In the genomic region with DNA sequence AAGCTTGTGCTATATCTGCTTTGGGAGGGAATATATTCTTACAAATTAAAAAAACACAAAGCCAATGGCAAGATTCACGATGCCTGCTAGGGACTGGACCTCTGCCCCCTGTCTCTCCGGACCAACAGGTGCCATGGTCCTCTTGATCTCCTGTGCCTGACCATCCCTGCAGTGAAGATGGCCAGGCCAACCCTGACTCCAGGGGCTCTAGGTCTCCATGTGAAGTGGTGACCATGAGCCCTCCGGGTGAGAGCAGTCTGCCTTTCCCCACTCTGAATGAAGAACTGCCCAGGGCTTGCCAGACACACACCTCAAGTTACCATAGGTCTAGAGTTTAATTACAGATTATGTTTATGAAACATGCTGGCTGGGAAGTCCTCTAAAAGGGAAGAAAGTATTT, we compare ENCODE assay signal across 12 cellular contexts. TPM values are rescaled to one million over a fixed set of nuclear protein-coding genes. Genes with fewer than 3 reads are reported as not detected.
DNase-seq lines count a peak whose midpoint lies in the region; ATAC-seq lines count a peak whose summit lies in the region.
"Had no signal": no experiment of that assay in that cellular context is flagged by ENCODE, and none has a peak within 500 bp of the region (broad histone marks: within the 10 kb centered on the region; RNA-seq: fewer than 3 reads in every experiment).

No MANE protein-coding gene starts in this region.

- POLR2A ChIA-PET in activated CD4-positive, alpha-beta T cell treated with anti-CD3 and anti-CD28 coated beads, Interleukin-2, amount 10 ng/mL, durations not matched to agents 7 days and 5 days (lab: Charles Lee) = interaction anchor here (0.9 to 1.1 kb wide), 3 partner anchors 23 to 189 kb away, joined by 3 to 6 read pairs (median 3); a partner anchor contains a TSS
- POLR2A ChIA-PET in activated CD4-positive, alpha-beta memory T cell treated with anti-CD3 and anti-CD28 coated beads, Interleukin-2, amount 10 ng/mL, durations not matched to agents 7 days and 5 days (lab: Charles Lee) = interaction anchor here (1.1 to 8.8 kb wide), 10 partner anchors 9 to 594 kb away, joined by 3 to 110 read pairs (median 5); a partner anchor contains a TSS

- H3K4me1 ChIP-seq in subcutaneous abdominal adipose tissue (ENCODE audit: control insufficient read depth in 5 of 5, insufficient read depth in 5 of 5, low read length in 5 of 5) = peaks cover 5 to 55% (median 28%) of the 10 kb centered on the region in 5 donors
- H3K4me1 ChIP-seq: HAP-1 had no signal

- H3K27me3 ChIP-seq in subcutaneous abdominal adipose tissue (ENCODE audit: control insufficient read depth in 5 of 5, insufficient read depth in 4 of 5, low read length in 5 of 5) = peaks cover 0 to 2% (median 0%) of the 10 kb centered on the region in 5 donors

- peak overlapping the region; percentile 19 for H3K27ac ChIP-seq in subcutaneous abdominal adipose tissue (ENCODE audit: low read depth, low read length)

- H3K36me3 ChIP-seq in subcutaneous abdominal adipose tissue (ENCODE audit: control insufficient read depth in 5 of 5, insufficient read depth in 5 of 5, low read length in 5 of 5) = no peaks in the 10 kb centered on the region
- H3K36me3 ChIP-seq: HAP-1 had no signal

- H3K9me3 ChIP-seq in subcutaneous abdominal adipose tissue (ENCODE audit: control insufficient read depth in 5 of 5, low read length in 5 of 5) = no peaks in the 10 kb centered on the region
- H3K9me3 ChIP-seq: HAP-1 had no signal

- no peaks in the 10 kb centered on the region for H3K27me3 Mint-ChIP-seq in activated CD4-positive, alpha-beta T cell treated with anti-CD3 and anti-CD28 coated beads, Interleukin-2, amount 10 ng/mL, durations not matched to agents 7 days and 5 days
- no peaks in the 10 kb centered on the region for H3K27me3 Mint-ChIP-seq in activated CD4-positive, alpha-beta memory T cell treated with anti-CD3 and anti-CD28 coated beads, Interleukin-2, amount 10 ng/mL, durations not matched to agents 7 days and 5 days
- H3K27me3 Mint-ChIP-seq in immature natural killer cell (ENCODE audit: low read depth in 3 of 3) = peaks cover 5 to 11% (median 9%) of the 10 kb centered on the region in 3 donors

- H3K36me3 Mint-ChIP-seq in activated CD4-positive, alpha-beta T cell treated with anti-CD3 and anti-CD28 coated beads, Interleukin-2, amount 10 ng/mL, durations not matched to agents 7 days and 5 days (ENCODE audit: low read depth) = peaks cover 61% of the 10 kb centered on the region
- peaks cover 60% of the 10 kb centered on the region for H3K36me3 Mint-ChIP-seq in activated CD4-positive, alpha-beta memory T cell treated with anti-CD3 and anti-CD28 coated beads, Interleukin-2, amount 10 ng/mL, durations not matched to agents 7 days and 5 days (ENCODE audit: low read depth)
- peaks cover 8 to 20% (median 13%) of the 10 kb centered on the region in 3 donors for H3K36me3 Mint-ChIP-seq in immature natural killer cell

- H3K4me3 Mint-ChIP-seq in activated CD4-positive, alpha-beta T cell treated with anti-CD3 and anti-CD28 coated beads, Interleukin-2, amount 10 ng/mL, durations not matched to agents 7 days and 5 days = peak overlapping the region; percentile 98
- peak overlapping the region; percentile 96 for H3K4me3 Mint-ChIP-seq in activated CD4-positive, alpha-beta memory T cell treated with anti-CD3 and anti-CD28 coated beads, Interleukin-2, amount 10 ng/mL, durations not matched to agents 7 days and 5 days
- H3K4me3 Mint-ChIP-seq in immature natural killer cell = peak overlapping the region; percentile 98 to 100 (median 100)

- no peak for DNase-seq in activated CD4-positive, alpha-beta T cell treated with anti-CD3 and anti-CD28 coated beads, Interleukin-2, amount 10 ng/mL, durations not matched to agents 7 days and 5 days
- DNase-seq in activated CD4-positive, alpha-beta T cell treated with anti-CD3 and anti-CD28 coated beads, Interleukin-2, amount 50 U/mL, for 4 hours = no peak
- no peak for DNase-seq in activated CD4-positive, alpha-beta memory T cell treated with anti-CD3 and anti-CD28 coated beads, Interleukin-2, amount 10 ng/mL, durations not matched to agents 7 days and 5 days
- DNase-seq in immature natural killer cell (no peak), COR-L47 (lab: John Stamatoyannopoulos, UW) (no peak), HPDE6-E6E7 (ENCODE audit: extremely low spot score) (no peak)
- DNase-seq: foreskin fibroblast had no signal

- H3K4me1 Mint-ChIP-seq in activated CD4-positive, alpha-beta T cell treated with anti-CD3 and anti-CD28 coated beads, Interleukin-2, amount 10 ng/mL, durations not matched to agents 7 days and 5 days = peaks cover 50% of the 10 kb centered on the region
- H3K4me1 Mint-ChIP-seq in activated CD4-positive, alpha-beta memory T cell treated with anti-CD3 and anti-CD28 coated beads, Interleukin-2, amount 10 ng/mL, durations not matched to agents 7 days and 5 days = peaks cover 50% of the 10 kb centered on the region
- H3K4me1 Mint-ChIP-seq in immature natural killer cell = peaks cover 70 to 86% of the 10 kb centered on the region in 2 donors

- H3K9me3 Mint-ChIP-seq in activated CD4-positive, alpha-beta T cell treated with anti-CD3 and anti-CD28 coated beads, Interleukin-2, amount 10 ng/mL, durations not matched to agents 7 days and 5 days = peaks cover 3% of the 10 kb centered on the region
- no peaks in the 10 kb centered on the region for H3K9me3 Mint-ChIP-seq in activated CD4-positive, alpha-beta memory T cell treated with anti-CD3 and anti-CD28 coated beads, Interleukin-2, amount 10 ng/mL, durations not matched to agents 7 days and 5 days
- peaks cover 0 to 2% (median 0%) of the 10 kb centered on the region in 6 donors for H3K9me3 Mint-ChIP-seq in immature natural killer cell

- peak overlapping the region in 1 of 5 donors; percentile 7 for H3K9ac ChIP-seq in subcutaneous abdominal adipose tissue (ENCODE audit: low read length in 5 of 5)

- peak overlapping the region in 4 of 5 donors; percentile 54 to 74 (median 72) for H3K4me3 ChIP-seq in subcutaneous abdominal adipose tissue (ENCODE audit: low read depth in 1 of 5, low read length in 5 of 5)
- H3K4me3 ChIP-seq: HAP-1 had no signal

- peak overlapping the region; percentile 99 for H3K27ac Mint-ChIP-seq in activated CD4-positive, alpha-beta T cell treated with anti-CD3 and anti-CD28 coated beads, Interleukin-2, amount 10 ng/mL, durations not matched to agents 7 days and 5 days
- peak overlapping the region; percentile 96 for H3K27ac Mint-ChIP-seq in activated CD4-positive, alpha-beta memory T cell treated with anti-CD3 and anti-CD28 coated beads, Interleukin-2, amount 10 ng/mL, durations not matched to agents 7 days and 5 days
- peak overlapping the region; percentile 94 to 100 (median 98) for H3K27ac Mint-ChIP-seq in immature natural killer cell

- no peak for ATAC-seq in HG03175 (IDR thresholded peaks at IDR 0.05; ENCODE audit: unreplicated experiment)

- CTCF ChIA-PET in activated CD4-positive, alpha-beta T cell treated with anti-CD3 and anti-CD28 coated beads, Interleukin-2, amount 10 ng/mL, durations not matched to agents 7 days and 5 days (lab: Charles Lee) = interaction anchor here (1.2 to 1.3 kb wide), 2 partner anchors 11 to 18 kb away, joined by 3 to 4 read pairs; no protein-coding TSS in a partner anchor
- CTCF ChIA-PET in activated CD4-positive, alpha-beta memory T cell treated with anti-CD3 and anti-CD28 coated beads, Interleukin-2, amount 10 ng/mL, durations not matched to agents 7 days and 5 days (lab: Charles Lee) = interaction anchor here (1.1 to 1.5 kb wide), 3 partner anchors 12 to 190 kb away, joined by 5 to 10 read pairs (median 6); a partner anchor contains a TSS

RNA-seq across cellular contexts. Expression of a gene that starts 1.5 kb away (rescaled TPM):
- 1,000 to 10,000 TPM; 1,588 to 1,891 TPM for total RNA-seq in activated CD4-positive, alpha-beta T cell treated with anti-CD3 and anti-CD28 coated beads, Interleukin-2, amount 10 ng/mL, durations not matched to agents 7 days and 5 days
- 1,000 to 10,000 TPM; 1,463 to 1,491 TPM for total RNA-seq in activated CD4-positive, alpha-beta memory T cell treated with anti-CD3 and anti-CD28 coated beads, Interleukin-2, amount 10 ng/mL, durations not matched to agents 7 days and 5 days
- 1,000 to 10,000 TPM; 2,434 to 4,716 (median 2,863) TPM for polyA plus RNA-seq in immature natural killer cell

RNA-seq across cellular contexts. Expression of a gene that starts 12.9 kb away (rescaled TPM):
- not detected for total RNA-seq in activated CD4-positive, alpha-beta T cell treated with anti-CD3 and anti-CD28 coated beads, Interleukin-2, amount 10 ng/mL, durations not matched to agents 7 days and 5 days
- not detected for total RNA-seq in activated CD4-positive, alpha-beta memory T cell treated with anti-CD3 and anti-CD28 coated beads, Interleukin-2, amount 10 ng/mL, durations not matched to agents 7 days and 5 days
- not detected for polyA plus RNA-seq in immature natural killer cell
- total RNA-seq: astrocyte had no signal
- polyA plus RNA-seq: neural cell had no signal

RNA-seq across cellular contexts. Expression of a gene that starts 21.6 kb away (rescaled TPM):
- 10 to 100 TPM in 1 of 2 experiments, 1 to 10 TPM in 1; 8.3 to 11.3 TPM for total RNA-seq in activated CD4-positive, alpha-beta T cell treated with anti-CD3 and anti-CD28 coated beads, Interleukin-2, amount 10 ng/mL, durations not matched to agents 7 days and 5 days
- 1 to 10 TPM; 7.2 to 8.5 TPM for total RNA-seq in activated CD4-positive, alpha-beta memory T cell treated with anti-CD3 and anti-CD28 coated beads, Interleukin-2, amount 10 ng/mL, durations not matched to agents 7 days and 5 days
- 1 to 10 TPM; 2.5 to 3.8 (median 3.8) TPM for polyA plus RNA-seq in immature natural killer cell
- polyA plus RNA-seq: neural cell had no signal
